29 cellular contexts compared by ENCODE assay signal in the genomic region with DNA sequence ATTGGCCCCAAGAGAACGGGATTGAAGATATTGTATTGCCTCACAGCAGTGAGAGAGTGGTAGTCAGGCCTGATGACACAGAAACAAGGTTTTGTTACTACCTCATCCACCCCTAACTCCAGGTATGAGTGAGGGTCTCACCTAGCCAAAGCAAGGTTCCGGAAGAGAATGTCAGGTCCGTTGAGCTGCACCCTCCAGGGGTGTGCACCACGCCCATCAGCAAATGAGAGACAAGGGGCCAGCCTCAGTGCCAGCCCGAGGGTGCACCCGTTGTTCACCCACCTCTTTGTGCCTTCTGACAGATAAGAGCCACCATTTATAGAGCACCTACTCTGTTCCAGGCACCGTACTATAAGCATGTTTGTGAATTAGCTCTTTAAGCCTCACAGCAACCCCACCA.
"Had no signal": no experiment of that assay in that cellular context is flagged by ENCODE, and none has a peak within 500 bp of the region (broad histone marks: within the 10 kb centered on the region; RNA-seq: fewer than 3 reads in every experiment).

No MANE protein-coding gene starts in this region.

- H3K36me3 ChIP-seq: colonic mucosa, left ventricle myocardium inferior, lower lobe of right lung, neural progenitor cell, prostate gland, right lobe of liver, tibial nerve, upper lobe of right lung, vagina had no signal

- H3K36me3 Mint-ChIP-seq: natural killer cell treated with Interleukin-12 subunit alpha and Interleukin-12 subunit beta and Interleukin-15 and Interleukin-18, amount 100 ng/mL, for 72 hours; neural progenitor cell had no signal

- H2AFZ ChIP-seq: hepatocyte, neural progenitor cell, parathyroid adenoma had no signal

- ATAC-seq: foreskin keratinocyte; left cardiac atrium; lower lobe of right lung; natural killer cell treated with Interleukin-12 subunit alpha and Interleukin-12 subunit beta and Interleukin-15 and Interleukin-18, amount 100 ng/mL, for 72 hours; right lobe of liver; upper lobe of right lung had no signal

- DNase-seq: colonic mucosa; dermis blood vessel endothelial cell; effector CD4-positive, alpha-beta T cell; endodermal cell; erythroblast; foreskin keratinocyte; head of caudate nucleus; kidney; left cardiac atrium; left ventricle myocardium inferior; lower lobe of right lung; midbrain; occipital lobe; right lobe of liver; stimulated activated CD4-positive, alpha-beta T cell treated with anti-CD3 and anti-CD28 coated beads, Interleukin-2, amount 100 ng/mL, for 24 hours; stimulated activated CD4-positive, alpha-beta T cell treated with anti-CD3 and anti-CD28 coated beads, Interleukin-4, amount 100 ng/mL, for 4 hours; stimulated activated naive CD4-positive, alpha-beta T cell; testis; upper lobe of right lung had no signal

- H3K4me2 ChIP-seq: hepatocyte, neural progenitor cell had no signal

- H3K79me2 ChIP-seq: hepatocyte, parathyroid adenoma had no signal

- H3K9me3 ChIP-seq: colonic mucosa, left ventricle myocardium inferior, lower lobe of right lung, prostate gland, right lobe of liver, testis, tibial nerve, upper lobe of right lung, vagina had no signal

- H3K9me3 Mint-ChIP-seq: neural progenitor cell had no signal

- H3K4me3 ChIP-seq: colonic mucosa, hepatocyte, left ventricle myocardium inferior, lower lobe of right lung, neural progenitor cell, prostate gland, right lobe of liver, skin epidermis, testis, tibial nerve, upper lobe of right lung, vagina had no signal

- H3K9ac ChIP-seq: neural progenitor cell, parathyroid adenoma had no signal

- H3K27me3 ChIP-seq: colonic mucosa, foreskin keratinocyte, hepatocyte, neural progenitor cell, right lobe of liver, testis, tibial nerve, upper lobe of right lung, vagina had no signal

- H3K27ac ChIP-seq: colonic mucosa, foreskin keratinocyte, hepatocyte, lower lobe of right lung, neural progenitor cell, parathyroid adenoma, prostate gland, right lobe of liver, skin epidermis, testis, tibial nerve, upper lobe of right lung, vagina had no signal

- H3K4me1 ChIP-seq: prostate gland, right lobe of liver had no signal

- H3K27ac Mint-ChIP-seq: endodermal cell; memory B cell; natural killer cell treated with Interleukin-12 subunit alpha and Interleukin-12 subunit beta and Interleukin-15 and Interleukin-18, amount 100 ng/mL, for 72 hours had no signal

- FAIRE-seq: endothelial cell of umbilical vein, kidney had no signal

- H3K4me3 Mint-ChIP-seq: endodermal cell; memory B cell; natural killer cell treated with Interleukin-12 subunit alpha and Interleukin-12 subunit beta and Interleukin-15 and Interleukin-18, amount 100 ng/mL, for 72 hours; neural progenitor cell had no signal
